ENCODE assay signal across 28 cellular contexts in the genomic region with DNA sequence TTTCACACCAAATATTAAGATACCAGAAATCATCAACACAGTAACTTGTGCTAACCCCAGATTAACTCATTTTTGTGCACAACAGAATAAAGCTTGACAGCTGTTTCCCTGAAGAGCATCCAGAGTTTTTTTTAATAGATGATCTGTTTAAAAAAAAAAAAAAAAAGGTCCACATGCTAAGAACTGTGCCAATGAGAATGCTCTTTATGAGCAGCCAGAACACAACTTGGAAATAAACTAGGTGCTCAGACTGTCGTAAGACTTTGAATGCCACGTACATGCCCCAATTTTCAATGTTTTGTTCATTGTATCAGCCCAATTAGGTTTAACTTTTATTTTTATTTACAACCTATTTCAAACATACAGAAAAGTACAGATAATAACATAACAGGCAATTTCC. TPM values are rescaled to one million over a fixed set of nuclear protein-coding genes. Genes with fewer than 3 reads are reported as not detected.
A peak's percentile ranks its signal among the peaks of the same experiment; 100 is the strongest.
DNase-seq lines count a peak whose midpoint lies in the region; ATAC-seq and TF ChIP-seq lines count a peak whose summit lies in the region.
"Had no signal": no experiment of that assay in that cellular context is flagged by ENCODE, and none has a peak within 500 bp of the region (broad histone marks: within the 10 kb centered on the region; RNA-seq: fewer than 3 reads in every experiment).

No MANE protein-coding gene starts in this region.

- H3K9me3 Mint-ChIP-seq in IgD-negative memory B cell, result no peaks in the 10 kb centered on the region
- H3K9me3 Mint-ChIP-seq: activated CD4-positive, alpha-beta memory T cell treated with anti-CD3 and anti-CD28 coated beads for 36 hours; activated T-helper 1 cell treated with anti-CD3 and anti-CD28 coated beads, Interleukin-12 subunit alpha, Interleukin-12 subunit beta, Interleukin-2, Interleukin-4 antibody, amounts not matched to agents 30 ng/mL and 10 ng/mL and 1 ng/mL, durations not matched to agents 14 hours and 24 hours and 36 hours; endodermal cell; stimulated activated naive CD8-positive, alpha-beta T cell treated with anti-CD3 and anti-CD28 coated beads, Interleukin-15, Interleukin-2, amounts not matched to agents 100 ng/mL and 50 ng/mL, for 24 hours; T-helper 1 cell treated with Interleukin-12 subunit alpha and Interleukin-12 subunit beta and Interleukin-4 antibody, amounts not matched to agents 30 μg/mL and 1 μg/mL, for 36 hours had no signal

- peaks cover 9 to 11% (median 11%) of the 10 kb centered on the region in 3 donors for H3K4me1 Mint-ChIP-seq in IgD-negative memory B cell
- H3K4me1 Mint-ChIP-seq: endodermal cell had no signal

- DNase-seq in prostate gland (ENCODE audit: low spot score) (no peak), anterior cingulate cortex (lab: John Stamatoyannopoulos, UW) (no peak)
- DNase-seq: ACHN; activated CD4-positive, alpha-beta memory T cell treated with anti-CD3 and anti-CD28 coated beads for 36 hours; activated naive CD4-positive, alpha-beta T cell treated with Interleukin-2 at 50 U/mL for 16 hours; caudate nucleus; endodermal cell; NCI-H1105; NCI-H2029; NCI-H526; NK-92 treated with Interleukin-12 subunit alpha and Interleukin-12 subunit beta, amount 100 ng/mL, for 24 hours; pancreas; retina; stimulated activated CD4-positive, alpha-beta T cell treated with anti-CD3 and anti-CD28 coated beads, Interleukin-2, amount 100 ng/mL, for 24 hours; stimulated activated CD8-positive, alpha-beta memory T cell treated with anti-CD3 and anti-CD28 coated beads, Interleukin-4, amount 100 ng/mL, for 48 hours had no signal

- H3K4me3 Mint-ChIP-seq in IgD-negative memory B cell, result no peak overlapping the region
- H3K4me3 Mint-ChIP-seq: activated CD4-positive, alpha-beta memory T cell treated with anti-CD3 and anti-CD28 coated beads for 36 hours; activated T-helper 1 cell treated with anti-CD3 and anti-CD28 coated beads, Interleukin-12 subunit alpha, Interleukin-12 subunit beta, Interleukin-2, Interleukin-4 antibody, amounts not matched to agents 30 ng/mL and 10 ng/mL and 1 ng/mL, durations not matched to agents 14 hours and 24 hours and 36 hours; endodermal cell; stimulated activated naive CD8-positive, alpha-beta T cell treated with anti-CD3 and anti-CD28 coated beads, Interleukin-15, Interleukin-2, amounts not matched to agents 100 ng/mL and 50 ng/mL, for 24 hours; T-helper 1 cell treated with Interleukin-12 subunit alpha and Interleukin-12 subunit beta and Interleukin-4 antibody, amounts not matched to agents 30 μg/mL and 1 μg/mL, for 36 hours had no signal

- H3K27me3 Mint-ChIP-seq in IgD-negative memory B cell, result no peaks in the 10 kb centered on the region
- H3K27me3 Mint-ChIP-seq: activated CD4-positive, alpha-beta memory T cell treated with anti-CD3 and anti-CD28 coated beads for 36 hours; stimulated activated naive CD8-positive, alpha-beta T cell treated with anti-CD3 and anti-CD28 coated beads, Interleukin-15, Interleukin-2, amounts not matched to agents 100 ng/mL and 50 ng/mL, for 24 hours had no signal

- intact Hi-C loops in prostate gland (cut with DNase I), result no loop called here

- H3K9ac ChIP-seq in endocrine pancreas (ENCODE audit: control insufficient read depth, insufficient read depth, low read length), result no peak overlapping the region

- no peaks in the 10 kb centered on the region for H3K36me3 ChIP-seq in endocrine pancreas (ENCODE audit: control insufficient read depth, insufficient read depth, low read length)
- H3K36me3 ChIP-seq in prostate gland, result no peaks in the 10 kb centered on the region
- H3K36me3 ChIP-seq: thoracic aorta had no signal

- no peak for TF ChIP-seq POLR2A in prostate gland (IDR thresholded peaks at IDR 0.05)

- peak overlapping the region; percentile 24 for H3K4me3 ChIP-seq in endocrine pancreas (ENCODE audit: control insufficient read depth, insufficient read depth, low read length)
- no peak overlapping the region for H3K4me3 ChIP-seq in prostate gland
- H3K4me3 ChIP-seq: gastroesophageal sphincter, lung, pancreas, smooth muscle cell, thoracic aorta had no signal

- ATAC-seq in GM21526 (IDR thresholded peaks at IDR 0.05; ENCODE audit: low FRiP score, unreplicated experiment) (no peak), GM21390 (IDR thresholded peaks at IDR 0.05; ENCODE audit: unreplicated experiment) (no peak)
- ATAC-seq: esophagus mucosa, gastroesophageal sphincter had no signal

- peaks cover 2% of the 10 kb centered on the region for H3K36me3 Mint-ChIP-seq in IgD-negative memory B cell

- H3K27ac Mint-ChIP-seq in IgD-negative memory B cell, result peak overlapping the region in 2 of 3 donors; percentile 24 to 43
- H3K27ac Mint-ChIP-seq: activated CD4-positive, alpha-beta memory T cell treated with anti-CD3 and anti-CD28 coated beads for 36 hours; endodermal cell; stimulated activated naive CD8-positive, alpha-beta T cell treated with anti-CD3 and anti-CD28 coated beads, Interleukin-15, Interleukin-2, amounts not matched to agents 100 ng/mL and 50 ng/mL, for 24 hours; T-helper 1 cell treated with Interleukin-12 subunit alpha and Interleukin-12 subunit beta and Interleukin-4 antibody, amounts not matched to agents 30 μg/mL and 1 μg/mL, for 36 hours had no signal

- H3K27me3 ChIP-seq in endocrine pancreas (ENCODE audit: control insufficient read depth, insufficient read depth, low read length) (no peaks in the 10 kb centered on the region), prostate gland (replicated peaks; ENCODE audit: insufficient read depth) (no peaks in the 10 kb centered on the region)
- H3K27me3 ChIP-seq: gastroesophageal sphincter, pancreas had no signal

- WGBS in prostate gland, result 26% methylated on average over 2 of the region's 2 CpGs

- no peaks in the 10 kb centered on the region for H3K4me1 ChIP-seq in endocrine pancreas (ENCODE audit: control insufficient read depth, insufficient read depth, low read length)
- H3K4me1 ChIP-seq in prostate gland (replicated peaks), result no peaks in the 10 kb centered on the region
- H3K4me1 ChIP-seq: pancreas had no signal

- no peak for TF ChIP-seq CTCF in C4-2B (conservative IDR thresholded peaks at IDR 0.05)
- TF ChIP-seq CTCF in prostate gland (IDR thresholded peaks at IDR 0.05), result no peak

- no peaks in the 10 kb centered on the region for H3K9me3 ChIP-seq in endocrine pancreas (ENCODE audit: control insufficient read depth, low read length)
- H3K9me3 ChIP-seq in prostate gland, result no peaks in the 10 kb centered on the region
- H3K9me3 ChIP-seq: gastroesophageal sphincter, pancreas, thoracic aorta had no signal

- H3K27ac ChIP-seq in C4-2B (peak overlapping the region; percentile 24; the same call in 1 of the 2 replicates), prostate gland (peak overlapping the region; percentile 26 to 30)
- H3K27ac ChIP-seq: gastroesophageal sphincter, pancreas, thoracic aorta had no signal

RNA-seq across cellular contexts. Expression of a gene that starts 47.3 kb away (rescaled TPM):
- polyA plus RNA-seq in IgD-negative memory B cell, result 32.4 TPM
- total RNA-seq in prostate gland, result 10 to 100 TPM; 73.2 to 94.7 TPM
